ENCODE assay signal across 10 cellular contexts in genomic region chr19:42635233-42635539, GRCh38. TPM values are rescaled to one million over a fixed set of nuclear protein-coding genes. Genes with fewer than 3 reads are reported as not detected.
DNase-seq lines count a peak whose midpoint lies in the region; ATAC-seq and TF ChIP-seq lines count a peak whose summit lies in the region.
"Had no signal": no experiment of that assay in that cellular context is flagged by ENCODE, and none has a peak within 500 bp of the region (broad histone marks: within the 10 kb centered on the region; RNA-seq: fewer than 3 reads in every experiment).

No MANE protein-coding gene starts in this region.

- DNase-seq in left ventricle myocardium inferior (no peak), left ventricle myocardium superior (no peak), Karpas-422 (no peak), spleen (no peak)
- no peak for DNase-seq in effector CD4-positive, alpha-beta T cell
- DNase-seq: NCI-H1092, NCI-H2107 had no signal

- no peaks in the 10 kb centered on the region for H4K20me1 ChIP-seq in Karpas-422 (ENCODE audit: insufficient read depth, low read depth, low read length)

- H3K9me3 ChIP-seq in left ventricle myocardium inferior (replicated peaks) (no peaks in the 10 kb centered on the region), Karpas-422 (ENCODE audit: low read length) (no peaks in the 10 kb centered on the region), parathyroid adenoma (ENCODE audit: control insufficient read depth, low read length) (no peaks in the 10 kb centered on the region), spleen (peaks cover 0 to 8% (median 0%) of the 10 kb centered on the region in 8 donors)

- H3K27ac ChIP-seq in left ventricle myocardium inferior (replicated peaks) (no peak overlapping the region), Karpas-422 (ENCODE audit: low read length) (no peak overlapping the region), VCaP (no peak overlapping the region), parathyroid adenoma (no peak overlapping the region), spleen (no peak overlapping the region)

- H3K4me2 ChIP-seq in Karpas-422 (ENCODE audit: low read depth, low read length, poor library complexity, severe bottlenecking) (peak overlapping the region; percentile 39), parathyroid adenoma (ENCODE audit: low read length) (no peak overlapping the region)

- no peaks in the 10 kb centered on the region for H3K36me3 ChIP-seq in left ventricle myocardium inferior
- H3K36me3 ChIP-seq in Karpas-422 (ENCODE audit: insufficient read depth, low read length): no peaks in the 10 kb centered on the region
- H3K36me3 ChIP-seq in parathyroid adenoma (ENCODE audit: control insufficient read depth, insufficient read depth, low read length): no peaks in the 10 kb centered on the region
- H3K36me3 ChIP-seq in spleen: no peaks in the 10 kb centered on the region

- intact Hi-C loops in left ventricle myocardium inferior (cut with micrococcal nuclease): no loop called here
- intact Hi-C loops in left ventricle myocardium superior (cut with micrococcal nuclease): no loop called here
- intact Hi-C loops in spleen (cut with DNase I; ENCODE audit: low total_unique reads): no loop called here

- no peaks in the 10 kb centered on the region for H3K9me2 ChIP-seq in Karpas-422 (replicated peaks; ENCODE audit: insufficient read depth, low read length)

- TF ChIP-seq POLR2A in spleen (IDR thresholded peaks at IDR 0.05): no peak

- H2AFZ ChIP-seq in Karpas-422 (ENCODE audit: low read length) (no peak overlapping the region), parathyroid adenoma (peak overlapping the region; percentile 43)

- H3K4me1 ChIP-seq in left ventricle myocardium inferior (no peaks in the 10 kb centered on the region), Karpas-422 (ENCODE audit: low read length) (no peaks in the 10 kb centered on the region), parathyroid adenoma (no peaks in the 10 kb centered on the region), spleen (no peaks in the 10 kb centered on the region)

- WGBS in spleen, 5 donors: 94 to 100% (median 100%) methylated on average over 1 of the region's 1 CpG

- H3K79me2 ChIP-seq in Karpas-422 (ENCODE audit: low read length) (no peaks in the 10 kb centered on the region), parathyroid adenoma (no peaks in the 10 kb centered on the region)

- H3K9ac ChIP-seq in Karpas-422 (ENCODE audit: low read length): no peak overlapping the region
- no peak overlapping the region for H3K9ac ChIP-seq in parathyroid adenoma

- ATAC-seq in left ventricle myocardium superior (no peak), GM19328 (IDR thresholded peaks at IDR 0.05; ENCODE audit: unreplicated experiment) (no peak)

- H3K4me3 ChIP-seq in left ventricle myocardium inferior: no peak overlapping the region
- H3K4me3 ChIP-seq in Karpas-422 (ENCODE audit: low read length): no peak overlapping the region
- H3K4me3 ChIP-seq in parathyroid adenoma (ENCODE audit: low read depth, low read length): no peak overlapping the region
- no peak overlapping the region for H3K4me3 ChIP-seq in spleen

- peak; percentile 0 for TF ChIP-seq CTCF in left ventricle myocardium inferior (IDR thresholded peaks at IDR 0.05; ENCODE audit: borderline replicate concordance)
- peak; percentile 59 for TF ChIP-seq CTCF in VCaP (conservative IDR thresholded peaks at IDR 0.05)
- TF ChIP-seq CTCF in parathyroid adenoma (IDR thresholded peaks at IDR 0.05): no peak
- no peak for TF ChIP-seq CTCF in spleen (IDR thresholded peaks at IDR 0.05 in 8 of 11, conservative IDR thresholded peaks at IDR 0.05 in 3 of 11)

- H3K27me3 ChIP-seq in left ventricle myocardium inferior (ENCODE audit: low read depth) (peaks cover 5% of the 10 kb centered on the region), Karpas-422 (ENCODE audit: low read length) (no peaks in the 10 kb centered on the region), parathyroid adenoma (ENCODE audit: control insufficient read depth, insufficient read depth, low read length) (no peaks in the 10 kb centered on the region), spleen (replicated peaks in 1 of 7) (peaks cover 0 to 3% (median 0%) of the 10 kb centered on the region in 7 donors)

RNA-seq across cellular contexts. Expression of gene CEACAM8, which starts 40.5 kb away (rescaled TPM):
- total RNA-seq in left ventricle myocardium inferior (not detected), left ventricle myocardium superior (not detected), spleen (10 to 100 TPM in 3 of 7 donors, 1 to 10 TPM in 3, under 1 TPM in 1; 0.55 to 53.6 (median 5.0) TPM)
- total RNA-seq in Karpas-422 (2014; rRNA removed; shearing (Covaris generic); ENCODE audit: low replicate concordance): not detected in 2 replicates
- polyA plus RNA-seq in spleen: 1 to 10 TPM in 1 of 3 donors, under 1 TPM in 2; 0.33 to 1.2 (median 0.63) TPM

Comparison
In these comparisons a context has a peak if more than half of its experiments do, and no peak if none do; other contexts are left out.
1. CTCF ChIP-seq: peak in left ventricle myocardium inferior (single experiment) and VCaP (single experiment); none in parathyroid adenoma (single experiment) and spleen (0 of 11).